ENCODE assay signal across 8 cellular contexts in the genomic region with DNA sequence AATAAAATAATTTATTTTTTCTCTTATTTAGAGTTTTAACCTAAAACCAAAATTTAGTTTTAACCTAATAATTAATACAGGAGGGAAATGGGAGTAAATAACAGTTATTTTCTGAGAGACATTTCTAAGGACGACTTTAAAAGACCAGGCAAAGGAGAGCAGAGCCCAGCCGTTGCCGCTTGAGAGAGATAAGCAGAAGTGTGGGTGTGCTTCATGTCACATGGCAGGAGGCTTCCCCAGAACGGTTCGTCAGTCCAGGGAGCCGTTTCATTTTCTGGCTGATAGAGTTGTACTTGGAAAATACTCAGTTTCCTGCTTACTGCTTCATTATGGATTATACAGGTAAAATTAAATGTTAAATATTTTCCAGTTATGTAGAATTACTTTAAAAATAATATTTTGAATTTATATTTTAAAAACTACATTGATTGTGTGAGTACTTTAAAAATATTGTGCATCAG.
DNase-seq lines count a peak whose midpoint lies in the region; ATAC-seq, FAIRE-seq and TF ChIP-seq lines count a peak whose summit lies in the region.

No MANE protein-coding gene starts in this region.

- H3K4me3 ChIP-seq in GM12865 (ENCODE audit: low read depth, low read length): peak overlapping the region; percentile 82

- peak; percentile 86 for DNase-seq in GM12865 (ENCODE audit: low read depth)
- peak; percentile 42 for DNase-seq in NCI-H1694 (lab: John Stamatoyannopoulos, UW)
- DNase-seq in amniotic epithelial cell (ENCODE audit: low read depth): peak; percentile 73
- peak in 29 of 49 donors; percentile 1 to 42 (median 17) for DNase-seq in substantia nigra (lab: John Stamatoyannopoulos, UW)
- no peak for DNase-seq in NCI-H146 treated with DMSO at 0.1 percent for 48 hours (lab: John Stamatoyannopoulos, UW; ENCODE audit: unreplicated experiment)

- no peak overlapping the region for H3K27ac ChIP-seq in substantia nigra (ENCODE audit: low read depth, low read length, poor library complexity, severe bottlenecking)

- no peak for TF ChIP-seq CTCF in GM12865 (IDR thresholded peaks at IDR 0.05; ENCODE audit: insufficient read depth, low read depth, low read length, missing control alignments)

- peak; percentile 95 for FAIRE-seq in islet of Langerhans (lab: Jason Lieb, UNC)

- ATAC-seq in GM21723 (IDR thresholded peaks at IDR 0.05; ENCODE audit: unreplicated experiment) (peak; percentile 34), HG02981 (IDR thresholded peaks at IDR 0.05; ENCODE audit: unreplicated experiment) (no peak)
